In the genomic region with DNA sequence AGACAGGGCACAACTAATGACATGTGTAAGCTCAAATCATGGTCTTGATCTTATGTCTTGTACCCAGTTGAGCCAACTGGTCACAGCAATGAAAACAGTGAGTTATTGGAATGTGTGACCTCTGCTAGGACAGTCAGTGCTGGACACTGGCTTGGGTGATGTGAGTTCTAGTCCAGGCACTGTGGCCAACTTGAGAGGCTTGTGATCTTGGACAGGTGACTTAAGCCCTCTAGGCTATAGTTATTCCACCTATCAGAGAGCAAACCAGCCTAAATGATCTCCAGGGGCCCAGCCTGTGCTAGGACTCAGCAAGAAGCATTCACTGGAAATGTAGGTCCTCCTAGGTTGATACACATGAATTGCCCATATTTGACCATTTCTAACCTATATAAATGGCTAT, we compare ENCODE assay signal across 18 cellular contexts. TPM values are rescaled to one million over a fixed set of nuclear protein-coding genes. Genes with fewer than 3 reads are reported as not detected.
DNase-seq lines count a peak whose midpoint lies in the region; ATAC-seq and TF ChIP-seq lines count a peak whose summit lies in the region.
"Had no signal": no experiment of that assay in that cellular context is flagged by ENCODE, and none has a peak within 500 bp of the region (broad histone marks: within the 10 kb centered on the region; RNA-seq: fewer than 3 reads in every experiment).

No MANE protein-coding gene starts in this region.

- no peaks in the 10 kb centered on the region for H3K27me3 ChIP-seq in endodermal cell (ENCODE audit: control insufficient read depth, insufficient read depth, low read length, poor library complexity, severe bottlenecking)
- H3K27me3 ChIP-seq: BLaER1 had no signal

- peaks cover 11% of the 10 kb centered on the region for H3K4me1 Mint-ChIP-seq in endodermal cell
- H3K4me1 Mint-ChIP-seq in osteocyte (ENCODE audit: unreplicated experiment), result peaks cover 16% of the 10 kb centered on the region

- no peaks in the 10 kb centered on the region for H3K9me3 Mint-ChIP-seq in endodermal cell
- no peaks in the 10 kb centered on the region for H3K9me3 Mint-ChIP-seq in osteocyte (ENCODE audit: unreplicated experiment)
- H3K9me3 Mint-ChIP-seq: CD4-positive, CD25-positive, alpha-beta regulatory T cell had no signal

- H3K36me3 ChIP-seq in endodermal cell (ENCODE audit: control insufficient read depth, insufficient read depth, low read length), result no peaks in the 10 kb centered on the region
- H3K36me3 ChIP-seq: BLaER1 had no signal

- DNase-seq in activated effector memory CD4-positive, alpha-beta T cell treated with anti-CD3 and anti-CD28 coated beads, Interleukin-2, amount 50 U/mL, for 16 hours, result peak; percentile 43
- no peak for DNase-seq in activated effector memory CD4-positive, alpha-beta T cell treated with Interleukin-2 at 50 U/mL for 16 hours
- DNase-seq in endodermal cell (peak; percentile 4), osteocyte (ENCODE audit: extremely low spot score, unreplicated experiment) (peak; percentile 60)
- no peak for DNase-seq in activated naive CD4-positive, alpha-beta T cell treated with anti-CD3 and anti-CD28 coated beads, Interleukin-2, amount 50 U/mL, for 16 hours
- DNase-seq: 8988T; AML-193; CD4-positive, CD25-positive, alpha-beta regulatory T cell; DMS 273 treated with DMSO at 0.1 percent for 48 hours had no signal

- ATAC-seq in HG02759 (IDR thresholded peaks at IDR 0.05; ENCODE audit: unreplicated experiment) (no peak), HG02840 (IDR thresholded peaks at IDR 0.05; ENCODE audit: low FRiP score, unreplicated experiment) (no peak)
- ATAC-seq: GM12878, HCT116 had no signal

- TF ChIP-seq CTCF in endodermal cell (conservative IDR thresholded peaks at IDR 0.05) (no peak), osteocyte (IDR thresholded peaks at IDR 0.05) (no peak)

- no peak overlapping the region for H3K27ac ChIP-seq in endodermal cell (ENCODE audit: low read depth, low read length)
- H3K27ac ChIP-seq: BLaER1 had no signal

- H3K9me3 ChIP-seq in endodermal cell (ENCODE audit: control insufficient read depth, low read length), result no peaks in the 10 kb centered on the region
- H3K9me3 ChIP-seq: BLaER1 had no signal

- no peak overlapping the region for H3K4me3 ChIP-seq in endodermal cell (ENCODE audit: low read length)
- H3K4me3 ChIP-seq: BLaER1, GM12878 had no signal

- H3K27ac Mint-ChIP-seq in endodermal cell (no peak overlapping the region), osteocyte (ENCODE audit: unreplicated experiment) (no peak overlapping the region)
- H3K27ac Mint-ChIP-seq: CD4-positive, CD25-positive, alpha-beta regulatory T cell had no signal

- H3K4me3 Mint-ChIP-seq in endodermal cell, result no peak overlapping the region
- H3K4me3 Mint-ChIP-seq in osteocyte (ENCODE audit: unreplicated experiment), result no peak overlapping the region
- H3K4me3 Mint-ChIP-seq: CD4-positive, CD25-positive, alpha-beta regulatory T cell had no signal

- no peak overlapping the region for H3K9ac ChIP-seq in endodermal cell (ENCODE audit: extremely low read depth, low read length, poor library complexity, severe bottlenecking)
- H3K9ac ChIP-seq: BLaER1 had no signal

- H3K27me3 Mint-ChIP-seq in endodermal cell (ENCODE audit: insufficient read depth) (peaks cover 16% of the 10 kb centered on the region), osteocyte (ENCODE audit: unreplicated experiment) (peaks cover 12% of the 10 kb centered on the region)

- H3K36me3 Mint-ChIP-seq in endodermal cell (ENCODE audit: low read depth), result no peaks in the 10 kb centered on the region
- H3K36me3 Mint-ChIP-seq in osteocyte (ENCODE audit: unreplicated experiment), result no peaks in the 10 kb centered on the region
- H3K36me3 Mint-ChIP-seq: CD4-positive, CD25-positive, alpha-beta regulatory T cell had no signal

- no peaks in the 10 kb centered on the region for H3K4me1 ChIP-seq in endodermal cell (ENCODE audit: control insufficient read depth, insufficient read depth, low read length)

RNA-seq across cellular contexts. Expression of gene KCNE2, which starts 1.1 kb away (rescaled TPM):
- 1 to 10 TPM in 1 of 2 donors, under 1 TPM in 1; 0.59 to 3.8 TPM for total RNA-seq in endodermal cell
- 0.50 TPM for polyA plus RNA-seq in endodermal cell (2013, experiment 1 of 2)
- 0.70 TPM for polyA plus RNA-seq in endodermal cell (2013, experiment 2 of 2)
- 0.56 TPM in 1 of 2 replicates, not detected in the other for total RNA-seq in osteocyte
- total RNA-seq: CD4-positive, CD25-positive, alpha-beta regulatory T cell; Daoy; G401; GM12878; H4 had no signal
- polyA plus RNA-seq: GM12878 had no signal

RNA-seq across cellular contexts. Expression of gene SMIM11, which starts 10.4 kb away (rescaled TPM):
- total RNA-seq in endodermal cell, result 10 to 100 TPM in 1 of 2 donors, 1 to 10 TPM in 1; 2.4 to 10.5 TPM
- 7.2 TPM for polyA plus RNA-seq in endodermal cell (2013, experiment 1 of 2)
- 18.5 TPM for polyA plus RNA-seq in endodermal cell (2013, experiment 2 of 2)
- total RNA-seq in osteocyte, result 3.3 and 3.9 TPM in 2 replicates
- total RNA-seq: G401 had no signal

RNA-seq across cellular contexts. Expression of gene SMIM34, which starts 58.8 kb away (rescaled TPM):
- total RNA-seq in endodermal cell (not detected), osteocyte (not detected in 2 replicates)
- polyA plus RNA-seq in endodermal cell (2013, experiment 1 of 2), result not detected
- not detected for polyA plus RNA-seq in endodermal cell (2013, experiment 2 of 2)
- total RNA-seq: CD4-positive, CD25-positive, alpha-beta regulatory T cell; Daoy; GM12878; H4; HT-29 had no signal
- polyA plus RNA-seq: CD4-positive, CD25-positive, alpha-beta regulatory T cell; GM12878 had no signal

Comparison
In these comparisons a context has a peak if more than half of its experiments do, and no peak if none do; other contexts are left out.
1. DNase-seq: peak in activated effector memory CD4-positive, alpha-beta T cell treated with anti-CD3 and anti-CD28 coated beads, Interleukin-2, amount 50 U/mL, for 16 hours (single experiment), endodermal cell (single experiment) and osteocyte (single experiment); none in activated effector memory CD4-positive, alpha-beta T cell treated with Interleukin-2 at 50 U/mL for 16 hours (single experiment) and activated naive CD4-positive, alpha-beta T cell treated with anti-CD3 and anti-CD28 coated beads, Interleukin-2, amount 50 U/mL, for 16 hours (single experiment).